In the genomic region with DNA sequence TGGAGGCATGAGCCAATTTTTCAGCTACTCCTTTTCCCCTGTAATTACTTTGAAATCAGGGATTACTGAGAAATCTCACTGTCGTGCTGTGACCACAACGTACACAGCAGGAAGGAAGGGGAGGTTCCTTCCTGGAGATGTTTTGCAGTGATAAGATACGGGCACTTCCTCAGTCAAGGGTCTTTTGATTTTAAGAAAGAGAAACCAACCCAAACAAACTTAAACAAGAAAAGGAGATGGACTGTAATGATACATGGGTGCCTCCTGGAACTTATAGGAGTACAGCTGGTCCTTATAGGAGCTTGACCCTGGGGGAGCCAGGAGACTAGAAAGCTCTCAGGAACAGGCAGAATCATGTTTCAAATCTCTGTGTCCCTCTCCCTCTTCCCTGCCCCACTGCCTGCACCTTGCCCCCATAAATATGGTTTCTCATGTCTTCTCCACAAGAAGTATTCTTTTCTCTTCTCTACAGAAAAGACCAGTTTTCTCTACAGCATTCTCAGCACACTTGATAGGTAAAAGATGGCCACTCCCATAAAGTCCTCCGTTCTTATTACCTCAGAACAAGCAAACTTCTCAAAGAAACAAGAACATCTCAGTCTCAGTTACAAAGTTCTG, we compare ENCODE assay signal across 1 cellular context.
TF ChIP-seq lines count a peak whose summit lies in the region.

No MANE protein-coding gene starts in this region.

TF ChIP-seq in IMR-90, 13 proteins besides CTCF, POLR2A, EP300 and RAD21 (continued from another document):
- TF ChIP-seq, protein P1, sequence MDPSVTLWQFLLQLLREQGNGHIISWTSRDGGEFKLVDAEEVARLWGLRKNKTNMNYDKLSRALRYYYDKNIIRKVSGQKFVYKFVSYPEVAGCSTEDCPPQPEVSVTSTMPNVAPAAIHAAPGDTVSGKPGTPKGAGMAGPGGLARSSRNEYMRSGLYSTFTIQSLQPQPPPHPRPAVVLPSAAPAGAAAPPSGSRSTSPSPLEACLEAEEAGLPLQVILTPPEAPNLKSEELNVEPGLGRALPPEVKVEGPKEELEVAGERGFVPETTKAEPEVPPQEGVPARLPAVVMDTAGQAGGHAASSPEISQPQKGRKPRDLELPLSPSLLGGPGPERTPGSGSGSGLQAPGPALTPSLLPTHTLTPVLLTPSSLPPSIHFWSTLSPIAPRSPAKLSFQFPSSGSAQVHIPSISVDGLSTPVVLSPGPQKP (IDR thresholded peaks at IDR 0.05; ENCODE audit: borderline replicate concordance, low read depth, low read length), result no peak
- TF ChIP-seq CEBPB (IDR thresholded peaks at IDR 0.05; ENCODE audit: low read depth, low read length) (no peak), NFE2L2 (IDR thresholded peaks at IDR 0.05; ENCODE audit: low read depth, low read length) (no peak), SMC3 (IDR thresholded peaks at IDR 0.05; ENCODE audit: low read depth, low read length) (no peak)
TF ChIP-seq in IMR-90: peak in this region for 0.
